In genomic region chr2:48122166-48122565, GRCh38 we compare ENCODE assay signal across 21 cellular contexts.
"Had no signal": no experiment of that assay in that cellular context is flagged by ENCODE, and none has a peak within 500 bp of the region (broad histone marks: within the 10 kb centered on the region; RNA-seq: fewer than 3 reads in every experiment).

No MANE protein-coding gene starts in this region.

- H3K27ac ChIP-seq: esophagus muscularis mucosa, gastroesophageal sphincter, heart left ventricle, left ventricle myocardium inferior had no signal

- H3K4me3 Mint-ChIP-seq: activated B cell treated with CpG ODN at 0.5 μM for 24 hours; nephron progenitor cell; stimulated activated naive CD8-positive, alpha-beta T cell treated with anti-CD3 and anti-CD28 coated beads, Interleukin-15, Interleukin-2, amounts not matched to agents 100 ng/mL and 50 ng/mL, for 24 hours; T-cell; type B pancreatic cell had no signal

- H3K27me3 ChIP-seq: esophagus muscularis mucosa, gastroesophageal sphincter, heart left ventricle had no signal

- ATAC-seq: gastroesophageal sphincter, heart left ventricle, T-cell had no signal

- H3K9me3 ChIP-seq: esophagus muscularis mucosa, gastroesophageal sphincter, heart left ventricle, left ventricle myocardium inferior had no signal

- H3K4me3 ChIP-seq: esophagus muscularis mucosa, gastroesophageal sphincter, heart left ventricle, left ventricle myocardium inferior had no signal

- H3K36me3 Mint-ChIP-seq: T-cell, type B pancreatic cell had no signal

- H3K27ac Mint-ChIP-seq: activated B cell treated with CpG ODN at 0.5 μM for 24 hours; nephron progenitor cell; progenitor cell of endocrine pancreas; stimulated activated naive CD8-positive, alpha-beta T cell treated with anti-CD3 and anti-CD28 coated beads, Interleukin-15, Interleukin-2, amounts not matched to agents 100 ng/mL and 50 ng/mL, for 24 hours; type B pancreatic cell had no signal

- H3K9me3 Mint-ChIP-seq: activated B cell treated with CpG ODN at 0.5 μM for 24 hours; nephron progenitor cell; stimulated activated naive CD8-positive, alpha-beta T cell treated with anti-CD3 and anti-CD28 coated beads, Interleukin-15, Interleukin-2, amounts not matched to agents 100 ng/mL and 50 ng/mL, for 24 hours; T-cell; type B pancreatic cell had no signal

- H3K4me1 Mint-ChIP-seq: activated B cell treated with CpG ODN at 0.5 μM for 24 hours, nephron progenitor cell had no signal

- H3K27me3 Mint-ChIP-seq: activated B cell treated with CpG ODN at 0.5 μM for 24 hours; progenitor cell of endocrine pancreas; stimulated activated naive CD8-positive, alpha-beta T cell treated with anti-CD3 and anti-CD28 coated beads, Interleukin-15, Interleukin-2, amounts not matched to agents 100 ng/mL and 50 ng/mL, for 24 hours; T-cell; type B pancreatic cell had no signal

- H3K4me1 ChIP-seq: esophagus muscularis mucosa, gastroesophageal sphincter, left ventricle myocardium inferior had no signal

- H3K36me3 ChIP-seq: esophagus muscularis mucosa, gastroesophageal sphincter, heart left ventricle, left ventricle myocardium inferior had no signal

- DNase-seq: activated B cell treated with CpG ODN at 0.5 μM for 24 hours; activated CD4-positive, alpha-beta T cell treated with anti-CD3 and anti-CD28 coated beads for 48 hours; activated effector memory CD4-positive, alpha-beta T cell treated with Interleukin-2 at 50 U/mL for 16 hours; activated naive CD4-positive, alpha-beta T cell treated with anti-CD3 and anti-CD28 coated beads, Interleukin-2, amount 50 U/mL, for 16 hours; amniotic stem cell; dermis blood vessel endothelial cell; effector memory CD4-positive, alpha-beta T cell; heart left ventricle; kidney glomerular epithelial cell; left ventricle myocardium inferior; mammary epithelial cell; midbrain; nephron progenitor cell; stimulated activated CD4-positive, alpha-beta T cell treated with anti-CD3 and anti-CD28 coated beads, Interleukin-2, amount 100 ng/mL, for 24 hours; T-cell; T-helper 9 cell had no signal
